In the genomic region with DNA sequence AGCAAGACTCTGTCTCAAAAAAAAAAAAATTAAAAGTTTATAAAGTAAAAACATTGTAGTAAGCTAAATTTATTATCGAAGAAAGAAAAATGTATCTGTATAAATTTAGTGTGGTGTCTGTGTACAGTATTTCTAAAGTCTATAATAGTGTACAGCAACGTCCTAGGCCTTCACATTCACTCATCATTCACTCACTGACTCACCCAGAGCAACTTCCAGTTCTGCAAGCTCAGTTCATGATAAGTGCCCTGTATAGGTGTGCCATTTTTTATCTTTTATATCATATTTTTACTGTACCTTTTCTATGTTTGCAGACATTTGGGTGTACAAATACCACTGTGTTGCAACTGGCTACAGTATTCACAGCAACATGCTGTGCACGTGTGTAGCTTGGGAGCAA, we compare ENCODE assay signal across 33 cellular contexts.
"Had no signal": no experiment of that assay in that cellular context is flagged by ENCODE, and none has a peak within 500 bp of the region (broad histone marks: within the 10 kb centered on the region; RNA-seq: fewer than 3 reads in every experiment).

No MANE protein-coding gene starts in this region.

- H3K9me3 ChIP-seq: gastrocnemius medialis had no signal

- H3K27ac Mint-ChIP-seq: activated B cell treated with CpG ODN at 0.5 μM for 24 hours; activated CD8-positive, alpha-beta T cell treated with anti-CD3 and anti-CD28 coated beads for 36 hours; activated naive CD8-positive, alpha-beta T cell; activated T-helper 17 cell treated with anti-CD3 and anti-CD28 coated beads, Interleukin-2, amount 50 U/mL, for 72 hours; effector memory CD8-positive, alpha-beta T cell; T-cell; T-helper 1 cell treated with Interleukin-12 subunit alpha and Interleukin-12 subunit beta and Interleukin-4 antibody, amounts not matched to agents 30 μg/mL and 1 μg/mL, for 36 hours; T-helper 2 cell treated with Interferon-gamma antibody and Interleukin-4, amounts not matched to agents 5 μg/mL and 100 μg/mL, for 36 hours had no signal

- H3K4me1 Mint-ChIP-seq: activated B cell treated with CpG ODN at 0.5 μM for 24 hours; activated T-helper 17 cell treated with anti-CD3 and anti-CD28 coated beads, Interleukin-2, amount 50 U/mL, for 72 hours; T-cell had no signal

- H3K4me1 ChIP-seq: gastrocnemius medialis, heart left ventricle had no signal

- H3K27me3 ChIP-seq: brain microvascular endothelial cell, gastrocnemius medialis, heart left ventricle had no signal

- H3K27me3 Mint-ChIP-seq: activated CD8-positive, alpha-beta T cell treated with anti-CD3 and anti-CD28 coated beads for 36 hours; activated naive CD8-positive, alpha-beta T cell; activated T-helper 17 cell treated with anti-CD3 and anti-CD28 coated beads, Interleukin-2, amount 50 U/mL, for 72 hours; T-cell had no signal

- DNase-seq: activated B cell treated with CpG ODN at 0.5 μM for 24 hours; activated CD4-positive, alpha-beta T cell treated with anti-CD3 and anti-CD28 coated beads for 48 hours; activated CD4-positive, alpha-beta T cell treated with anti-CD3 and anti-CD28 coated beads, Interleukin-2, amount 50 U/mL, for 1 hour; activated CD4-positive, alpha-beta T cell treated with anti-CD3 and anti-CD28 coated beads, Interleukin-2, amount 50 U/mL, for 48 hours; activated CD8-positive, alpha-beta memory T cell treated with anti-CD3 and anti-CD28 coated beads for 24 hours; activated CD8-positive, alpha-beta T cell treated with anti-CD3 and anti-CD28 coated beads for 36 hours; activated effector memory CD4-positive, alpha-beta T cell treated with Interleukin-2 at 50 U/mL for 16 hours; activated gamma-delta T cell treated with Interleukin-2 at 50 U/mL for 16 hours; activated naive CD4-positive, alpha-beta T cell treated with anti-CD3 and anti-CD28 coated beads, Interleukin-2, amount 50 U/mL, for 16 hours; activated naive CD4-positive, alpha-beta T cell treated with Interleukin-2 at 50 U/mL for 16 hours; activated T-cell treated with anti-CD3 and anti-CD28 coated beads, Interleukin-2, amount 50 U/mL, for 4 hours; amniotic stem cell; anterior cingulate cortex; brain microvascular endothelial cell; caudate nucleus; cortex of kidney; dermis blood vessel endothelial cell; effector CD4-positive, alpha-beta T cell; effector memory CD8-positive, alpha-beta T cell; gastrocnemius medialis; glutamatergic neuron; heart left ventricle; T-cell; T1000; WERI-Rb-1 had no signal

- FAIRE-seq: astrocyte, colon had no signal

- ATAC-seq: activated CD4-positive, CD25-positive, alpha-beta regulatory T cell treated with anti-CD3 and anti-CD28 coated beads, Interleukin-2, amount 50 U/mL, for 24 hours; activated CD8-positive, alpha-beta T cell treated with anti-CD3 and anti-CD28 coated beads for 36 hours; activated T-cell treated with anti-CD3 and anti-CD28 coated beads, Interleukin-2, amount 50 U/mL, for 4 hours; activated T-helper 17 cell treated with anti-CD3 and anti-CD28 coated beads, Interleukin-2, amount 50 U/mL, for 72 hours; effector memory CD8-positive, alpha-beta T cell; gastrocnemius medialis; heart left ventricle; T-cell had no signal

- H3K4me3 ChIP-seq: gastrocnemius medialis, heart left ventricle had no signal

- H3K36me3 Mint-ChIP-seq: activated naive CD8-positive, alpha-beta T cell; T-cell had no signal

- H3K4me3 Mint-ChIP-seq: activated B cell treated with CpG ODN at 0.5 μM for 24 hours; activated CD8-positive, alpha-beta T cell treated with anti-CD3 and anti-CD28 coated beads for 36 hours; activated naive CD8-positive, alpha-beta T cell; activated T-cell treated with anti-CD3 and anti-CD28 coated beads, Interleukin-2, amount 50 U/mL, for 4 hours; activated T-helper 17 cell treated with anti-CD3 and anti-CD28 coated beads, Interleukin-2, amount 50 U/mL, for 72 hours; effector memory CD8-positive, alpha-beta T cell; T-cell; T-helper 1 cell treated with Interleukin-12 subunit alpha and Interleukin-12 subunit beta and Interleukin-4 antibody, amounts not matched to agents 30 μg/mL and 1 μg/mL, for 36 hours; T-helper 2 cell treated with Interferon-gamma antibody and Interleukin-4, amounts not matched to agents 5 μg/mL and 100 μg/mL, for 36 hours had no signal

- H3K27ac ChIP-seq: brain microvascular endothelial cell, epithelial cell of prostate, gastrocnemius medialis, heart left ventricle, WERI-Rb-1 had no signal

- H3K36me3 ChIP-seq: brain microvascular endothelial cell, gastrocnemius medialis, heart left ventricle, WERI-Rb-1 had no signal

- H3K9me3 Mint-ChIP-seq: effector memory CD8-positive, alpha-beta T cell had no signal
